9 cellular contexts compared by ENCODE assay signal in genomic region chr12:69243099-69244084, GRCh38.
DNase-seq lines count a peak whose midpoint lies in the region; ATAC-seq lines count a peak whose summit lies in the region.
"Had no signal": no experiment of that assay in that cellular context is flagged by ENCODE, and none has a peak within 500 bp of the region (broad histone marks: within the 10 kb centered on the region; RNA-seq: fewer than 3 reads in every experiment).

No MANE protein-coding gene starts in this region.

- H3K27ac ChIP-seq in iPS-20b (ENCODE audit: low read length) = no peak overlapping the region

- H3K4me1 ChIP-seq in iPS-20b (ENCODE audit: insufficient read depth, low read length) = peaks cover 19% of the 10 kb centered on the region

- ATAC-seq in GM18508 (IDR thresholded peaks at IDR 0.05; ENCODE audit: insufficient read depth, unreplicated experiment) = peak; percentile 30
- peak; percentile 53 for ATAC-seq in GM21528 (IDR thresholded peaks at IDR 0.05; ENCODE audit: low FRiP score, unreplicated experiment)
- peak; percentile 50 for ATAC-seq in HG03575 (IDR thresholded peaks at IDR 0.05; ENCODE audit: extremely low read depth, insufficient number of reproducible peaks, low FRiP score, unreplicated experiment)

- DNase-seq in effector CD8-positive, alpha-beta T cell (lab: John Stamatoyannopoulos, UW) = no peak
- no peak for DNase-seq in EL
- no peak for DNase-seq in COR-L47 (lab: John Stamatoyannopoulos, UW)
- DNase-seq in head of caudate nucleus = no peak

- no peaks in the 10 kb centered on the region for H3K9me3 ChIP-seq in iPS-20b (ENCODE audit: insufficient read depth, low read depth, low read length)
- H3K9me3 ChIP-seq: HAP-1 had no signal

- intact Hi-C loops in head of caudate nucleus (cut with DNase I) = no loop called here

- H3K4me3 ChIP-seq in iPS-20b (ENCODE audit: low read length) = peak overlapping the region; percentile 99; the same call in 1 of the 2 replicates
- H3K4me3 ChIP-seq: HAP-1 had no signal

- H3K36me3 ChIP-seq in iPS-20b (ENCODE audit: insufficient read depth, low read depth, low read length) = peaks cover 18% of the 10 kb centered on the region

- H3K27me3 ChIP-seq in iPS-20b (ENCODE audit: insufficient read depth, low read length) = peaks cover under 1% of the 10 kb centered on the region; the same call in 1 of the 2 replicates

- peak overlapping the region; percentile 12; the same call in 1 of the 2 replicates for H3K9ac ChIP-seq in iPS-20b (ENCODE audit: low read depth, low read length)
